In the genomic region with DNA sequence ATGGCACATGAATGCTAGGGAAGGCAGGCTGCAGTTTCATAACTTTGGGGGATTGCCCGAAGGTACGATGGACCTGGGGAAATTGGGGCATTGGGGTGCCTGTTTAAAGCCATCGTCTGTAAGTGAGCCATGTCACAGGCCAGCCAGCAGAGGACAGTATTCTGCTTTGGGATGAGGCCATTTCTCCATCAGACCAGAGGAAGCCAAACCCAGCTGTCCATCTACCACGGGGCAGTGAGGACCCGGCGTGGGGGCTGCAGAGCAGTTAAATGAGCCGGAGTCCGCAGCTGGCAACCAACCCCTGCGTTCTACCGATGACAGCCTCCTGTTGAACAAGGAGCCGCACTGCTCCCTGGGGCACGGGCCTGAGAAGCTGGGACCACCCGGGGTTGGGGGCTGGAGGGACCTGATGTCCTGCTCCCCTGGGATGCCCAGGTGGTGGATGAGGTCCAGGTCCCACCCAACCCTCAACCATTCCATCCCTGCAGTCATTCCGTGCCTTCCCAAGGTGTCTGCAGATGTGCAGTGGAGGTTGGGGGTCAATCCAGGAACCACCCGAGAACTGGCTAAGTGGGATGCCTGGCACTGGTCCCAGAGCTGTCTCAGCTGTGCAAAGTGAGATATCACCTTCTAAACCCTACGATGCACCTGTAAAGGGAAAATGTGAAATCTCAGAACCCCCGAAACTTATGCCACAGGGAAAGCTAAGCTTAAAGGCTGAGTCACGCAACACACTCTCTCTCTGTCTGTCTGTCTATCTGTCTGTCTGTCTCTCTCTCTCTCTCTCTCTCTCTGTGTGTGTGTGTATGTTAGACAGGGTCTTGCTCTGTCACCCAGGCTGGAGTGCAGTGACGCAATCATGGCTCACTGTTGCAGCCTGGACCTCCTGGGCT, we compare ENCODE assay signal across 1 cellular context.
A peak's percentile ranks its signal among the peaks of the same experiment; 100 is the strongest.
TF ChIP-seq lines count a peak whose summit lies in the region.

No MANE protein-coding gene starts in this region.

TF ChIP-seq in HepG2, 621 proteins besides CTCF, POLR2A, EP300 and RAD21 (continued from another document and continues in another):
- TF ChIP-seq HNRNPLL (IDR thresholded peaks at IDR 0.05; ENCODE audit: low read depth, low read length, poor library complexity, severe bottlenecking) (no peak), ZNF746 (CRISPR knock-in tag; IDR thresholded peaks at IDR 0.05) (no peak), CBX5 (CRISPR knock-in tag; IDR thresholded peaks at IDR 0.05; ENCODE audit: borderline replicate concordance) (peak; percentile 80; the same call in 1 of the 2 replicates), ZNF747 (CRISPR knock-in tag; IDR thresholded peaks at IDR 0.05; ENCODE audit: borderline replicate concordance) (no peak), ZNF629 (CRISPR knock-in tag; conservative IDR thresholded peaks at IDR 0.05) (no peak), TBX2 (CRISPR knock-in tag; IDR thresholded peaks at IDR 0.05; ENCODE audit: borderline replicate concordance) (peak; percentile 21; the same call in 1 of the 2 replicates), GLI4 (CRISPR knock-in tag; IDR thresholded peaks at IDR 0.05; ENCODE audit: borderline replicate concordance) (no peak), CHCHD3 (CRISPR knock-in tag; IDR thresholded peaks at IDR 0.05) (no peak), WIZ (CRISPR knock-in tag; IDR thresholded peaks at IDR 0.05) (no peak), ZNF619 (CRISPR knock-in tag; IDR thresholded peaks at IDR 0.05) (no peak), NONO (IDR thresholded peaks at IDR 0.05) (no peak), NONO (CRISPR knock-in tag; conservative IDR thresholded peaks at IDR 0.05) (peak; percentile 28; the same call in 1 of the 2 replicates), ZZZ3 (CRISPR knock-in tag; IDR thresholded peaks at IDR 0.05; ENCODE audit: borderline replicate concordance) (no peak), ZNF891 (CRISPR knock-in tag; IDR thresholded peaks at IDR 0.05) (0 out of 2 replicates have a peak, but pooled peaks have one; percentile 39), RBFOX2 (IDR thresholded peaks at IDR 0.05; ENCODE audit: low read depth, low read length) (no peak), ARHGAP35 (CRISPR knock-in tag; IDR thresholded peaks at IDR 0.05; ENCODE audit: borderline replicate concordance) (no peak), SOX6 (IDR thresholded peaks at IDR 0.05) (no peak), SOX6 (CRISPR knock-in tag; IDR thresholded peaks at IDR 0.05) (peak; percentile 47; the same call in 1 of the 2 replicates), ZMAT3 (CRISPR knock-in tag; conservative IDR thresholded peaks at IDR 0.05) (no peak), ZNF33B (CRISPR knock-in tag; IDR thresholded peaks at IDR 0.05) (0 out of 2 replicates have a peak, but pooled peaks have one; percentile 18), CEBPB (IDR thresholded peaks at IDR 0.05; ENCODE audit: borderline replicate concordance, low read depth, low read length) (peak; percentile 93), MTA3 (CRISPR knock-in tag; IDR thresholded peaks at IDR 0.05) (no peak), ATF7 (IDR thresholded peaks at IDR 0.05) (peak; percentile 84), ATF7 (CRISPR knock-in tag; IDR thresholded peaks at IDR 0.05) (peak; percentile 55; the same call in 1 of the 2 replicates), MTA1 (CRISPR knock-in tag; IDR thresholded peaks at IDR 0.05; ENCODE audit: borderline replicate concordance) (no peak; the same call in 1 of the 2 replicates), NR2C2 (CRISPR knock-in tag; IDR thresholded peaks at IDR 0.05; ENCODE audit: borderline replicate concordance) (peak; percentile 66; the same call in 1 of the 2 replicates), SIX4 (CRISPR knock-in tag; IDR thresholded peaks at IDR 0.05) (0 out of 2 replicates have a peak, but pooled peaks have one; percentile 18), ZNF776 (CRISPR knock-in tag; IDR thresholded peaks at IDR 0.05) (0 out of 2 replicates have a peak, but pooled peaks have one; percentile 62)
- TF ChIP-seq, protein P1, sequence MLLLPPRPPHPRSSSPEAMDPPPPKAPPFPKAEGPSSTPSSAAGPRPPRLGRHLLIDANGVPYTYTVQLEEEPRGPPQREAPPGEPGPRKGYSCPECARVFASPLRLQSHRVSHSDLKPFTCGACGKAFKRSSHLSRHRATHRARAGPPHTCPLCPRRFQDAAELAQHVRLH (CRISPR knock-in tag; IDR thresholded peaks at IDR 0.05; ENCODE audit: borderline replicate concordance, low read depth), result peak; percentile 64; the same call in 1 of the 2 replicates
- TF ChIP-seq, protein P2, sequence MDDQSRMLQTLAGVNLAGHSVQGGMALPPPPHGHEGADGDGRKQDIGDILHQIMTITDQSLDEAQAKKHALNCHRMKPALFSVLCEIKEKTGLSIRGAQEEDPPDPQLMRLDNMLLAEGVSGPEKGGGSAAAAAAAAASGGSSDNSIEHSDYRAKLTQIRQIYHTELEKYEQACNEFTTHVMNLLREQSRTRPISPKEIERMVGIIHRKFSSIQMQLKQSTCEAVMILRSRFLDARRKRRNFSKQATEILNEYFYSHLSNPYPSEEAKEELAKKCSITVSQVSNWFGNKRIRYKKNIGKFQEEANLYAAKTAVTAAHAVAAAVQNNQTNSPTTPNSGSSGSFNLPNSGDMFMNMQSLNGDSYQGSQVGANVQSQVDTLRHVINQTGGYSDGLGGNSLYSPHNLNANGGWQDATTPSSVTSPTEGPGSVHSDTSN (CRISPR knock-in tag; IDR thresholded peaks at IDR 0.05; ENCODE audit: borderline replicate concordance), result no peak
- TF ChIP-seq, protein P3, sequence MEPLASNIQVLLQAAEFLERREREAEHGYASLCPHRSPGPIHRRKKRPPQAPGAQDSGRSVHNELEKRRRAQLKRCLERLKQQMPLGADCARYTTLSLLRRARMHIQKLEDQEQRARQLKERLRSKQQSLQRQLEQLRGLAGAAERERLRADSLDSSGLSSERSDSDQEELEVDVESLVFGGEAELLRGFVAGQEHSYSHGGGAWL (CRISPR knock-in tag; IDR thresholded peaks at IDR 0.05), result 0 out of 2 replicates have a peak, but pooled peaks have one; percentile 29
- TF ChIP-seq, protein P4, sequence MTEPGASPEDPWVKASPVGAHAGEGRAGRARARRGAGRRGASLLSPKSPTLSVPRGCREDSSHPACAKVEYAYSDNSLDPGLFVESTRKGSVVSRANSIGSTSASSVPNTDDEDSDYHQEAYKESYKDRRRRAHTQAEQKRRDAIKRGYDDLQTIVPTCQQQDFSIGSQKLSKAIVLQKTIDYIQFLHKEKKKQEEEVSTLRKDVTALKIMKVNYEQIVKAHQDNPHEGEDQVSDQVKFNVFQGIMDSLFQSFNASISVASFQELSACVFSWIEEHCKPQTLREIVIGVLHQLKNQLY (CRISPR knock-in tag; IDR thresholded peaks at IDR 0.05), result no peak
- TF ChIP-seq, protein P5, sequence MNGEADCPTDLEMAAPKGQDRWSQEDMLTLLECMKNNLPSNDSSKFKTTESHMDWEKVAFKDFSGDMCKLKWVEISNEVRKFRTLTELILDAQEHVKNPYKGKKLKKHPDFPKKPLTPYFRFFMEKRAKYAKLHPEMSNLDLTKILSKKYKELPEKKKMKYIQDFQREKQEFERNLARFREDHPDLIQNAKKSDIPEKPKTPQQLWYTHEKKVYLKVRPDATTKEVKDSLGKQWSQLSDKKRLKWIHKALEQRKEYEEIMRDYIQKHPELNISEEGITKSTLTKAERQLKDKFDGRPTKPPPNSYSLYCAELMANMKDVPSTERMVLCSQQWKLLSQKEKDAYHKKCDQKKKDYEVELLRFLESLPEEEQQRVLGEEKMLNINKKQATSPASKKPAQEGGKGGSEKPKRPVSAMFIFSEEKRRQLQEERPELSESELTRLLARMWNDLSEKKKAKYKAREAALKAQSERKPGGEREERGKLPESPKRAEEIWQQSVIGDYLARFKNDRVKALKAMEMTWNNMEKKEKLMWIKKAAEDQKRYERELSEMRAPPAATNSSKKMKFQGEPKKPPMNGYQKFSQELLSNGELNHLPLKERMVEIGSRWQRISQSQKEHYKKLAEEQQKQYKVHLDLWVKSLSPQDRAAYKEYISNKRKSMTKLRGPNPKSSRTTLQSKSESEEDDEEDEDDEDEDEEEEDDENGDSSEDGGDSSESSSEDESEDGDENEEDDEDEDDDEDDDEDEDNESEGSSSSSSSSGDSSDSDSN (CRISPR knock-in tag; IDR thresholded peaks at IDR 0.05), result peak; percentile 28; the same call in 1 of the 2 replicates
- TF ChIP-seq, protein P6, sequence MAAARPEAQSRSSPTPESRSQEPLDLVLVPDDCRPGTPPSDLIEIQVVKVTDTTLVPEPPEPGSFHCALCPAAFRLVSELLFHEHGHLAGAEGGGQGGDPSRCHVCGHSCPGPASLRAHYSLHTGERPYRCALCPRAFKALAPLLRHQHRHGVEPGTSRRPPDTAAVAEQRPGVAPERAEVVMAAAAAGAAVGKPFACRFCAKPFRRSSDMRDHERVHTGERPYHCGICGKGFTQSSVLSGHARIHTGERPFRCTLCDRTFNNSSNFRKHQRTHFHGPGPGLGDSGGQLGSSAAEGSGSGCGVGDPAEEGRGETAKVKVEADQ (CRISPR knock-in tag; IDR thresholded peaks at IDR 0.05; ENCODE audit: borderline replicate concordance), result no peak
- TF ChIP-seq, protein P7, sequence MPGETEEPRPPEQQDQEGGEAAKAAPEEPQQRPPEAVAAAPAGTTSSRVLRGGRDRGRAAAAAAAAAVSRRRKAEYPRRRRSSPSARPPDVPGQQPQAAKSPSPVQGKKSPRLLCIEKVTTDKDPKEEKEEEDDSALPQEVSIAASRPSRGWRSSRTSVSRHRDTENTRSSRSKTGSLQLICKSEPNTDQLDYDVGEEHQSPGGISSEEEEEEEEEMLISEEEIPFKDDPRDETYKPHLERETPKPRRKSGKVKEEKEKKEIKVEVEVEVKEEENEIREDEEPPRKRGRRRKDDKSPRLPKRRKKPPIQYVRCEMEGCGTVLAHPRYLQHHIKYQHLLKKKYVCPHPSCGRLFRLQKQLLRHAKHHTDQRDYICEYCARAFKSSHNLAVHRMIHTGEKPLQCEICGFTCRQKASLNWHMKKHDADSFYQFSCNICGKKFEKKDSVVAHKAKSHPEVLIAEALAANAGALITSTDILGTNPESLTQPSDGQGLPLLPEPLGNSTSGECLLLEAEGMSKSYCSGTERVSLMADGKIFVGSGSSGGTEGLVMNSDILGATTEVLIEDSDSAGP (CRISPR knock-in tag; IDR thresholded peaks at IDR 0.05; ENCODE audit: borderline replicate concordance), result peak; percentile 67; the same call in 1 of the 2 replicates
- TF ChIP-seq, protein P8, sequence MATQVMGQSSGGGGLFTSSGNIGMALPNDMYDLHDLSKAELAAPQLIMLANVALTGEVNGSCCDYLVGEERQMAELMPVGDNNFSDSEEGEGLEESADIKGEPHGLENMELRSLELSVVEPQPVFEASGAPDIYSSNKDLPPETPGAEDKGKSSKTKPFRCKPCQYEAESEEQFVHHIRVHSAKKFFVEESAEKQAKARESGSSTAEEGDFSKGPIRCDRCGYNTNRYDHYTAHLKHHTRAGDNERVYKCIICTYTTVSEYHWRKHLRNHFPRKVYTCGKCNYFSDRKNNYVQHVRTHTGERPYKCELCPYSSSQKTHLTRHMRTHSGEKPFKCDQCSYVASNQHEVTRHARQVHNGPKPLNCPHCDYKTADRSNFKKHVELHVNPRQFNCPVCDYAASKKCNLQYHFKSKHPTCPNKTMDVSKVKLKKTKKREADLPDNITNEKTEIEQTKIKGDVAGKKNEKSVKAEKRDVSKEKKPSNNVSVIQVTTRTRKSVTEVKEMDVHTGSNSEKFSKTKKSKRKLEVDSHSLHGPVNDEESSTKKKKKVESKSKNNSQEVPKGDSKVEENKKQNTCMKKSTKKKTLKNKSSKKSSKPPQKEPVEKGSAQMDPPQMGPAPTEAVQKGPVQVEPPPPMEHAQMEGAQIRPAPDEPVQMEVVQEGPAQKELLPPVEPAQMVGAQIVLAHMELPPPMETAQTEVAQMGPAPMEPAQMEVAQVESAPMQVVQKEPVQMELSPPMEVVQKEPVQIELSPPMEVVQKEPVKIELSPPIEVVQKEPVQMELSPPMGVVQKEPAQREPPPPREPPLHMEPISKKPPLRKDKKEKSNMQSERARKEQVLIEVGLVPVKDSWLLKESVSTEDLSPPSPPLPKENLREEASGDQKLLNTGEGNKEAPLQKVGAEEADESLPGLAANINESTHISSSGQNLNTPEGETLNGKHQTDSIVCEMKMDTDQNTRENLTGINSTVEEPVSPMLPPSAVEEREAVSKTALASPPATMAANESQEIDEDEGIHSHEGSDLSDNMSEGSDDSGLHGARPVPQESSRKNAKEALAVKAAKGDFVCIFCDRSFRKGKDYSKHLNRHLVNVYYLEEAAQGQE (IDR thresholded peaks at IDR 0.05; ENCODE audit: borderline replicate concordance in 1 of 2, low read depth in 1 of 2, low read length in 2 of 2), result no peak
- TF ChIP-seq, protein P9, sequence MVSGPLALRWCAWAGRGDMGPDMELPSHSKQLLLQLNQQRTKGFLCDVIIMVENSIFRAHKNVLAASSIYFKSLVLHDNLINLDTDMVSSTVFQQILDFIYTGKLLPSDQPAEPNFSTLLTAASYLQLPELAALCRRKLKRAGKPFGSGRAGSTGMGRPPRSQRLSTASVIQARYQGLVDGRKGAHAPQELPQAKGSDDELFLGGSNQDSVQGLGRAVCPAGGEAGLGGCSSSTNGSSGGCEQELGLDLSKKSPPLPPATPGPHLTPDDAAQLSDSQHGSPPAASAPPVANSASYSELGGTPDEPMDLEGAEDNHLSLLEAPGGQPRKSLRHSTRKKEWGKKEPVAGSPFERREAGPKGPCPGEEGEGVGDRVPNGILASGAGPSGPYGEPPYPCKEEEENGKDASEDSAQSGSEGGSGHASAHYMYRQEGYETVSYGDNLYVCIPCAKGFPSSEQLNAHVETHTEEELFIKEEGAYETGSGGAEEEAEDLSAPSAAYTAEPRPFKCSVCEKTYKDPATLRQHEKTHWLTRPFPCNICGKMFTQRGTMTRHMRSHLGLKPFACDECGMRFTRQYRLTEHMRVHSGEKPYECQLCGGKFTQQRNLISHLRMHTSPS (CRISPR knock-in tag; IDR thresholded peaks at IDR 0.05; ENCODE audit: low read depth), result no peak
- TF ChIP-seq, protein P10, sequence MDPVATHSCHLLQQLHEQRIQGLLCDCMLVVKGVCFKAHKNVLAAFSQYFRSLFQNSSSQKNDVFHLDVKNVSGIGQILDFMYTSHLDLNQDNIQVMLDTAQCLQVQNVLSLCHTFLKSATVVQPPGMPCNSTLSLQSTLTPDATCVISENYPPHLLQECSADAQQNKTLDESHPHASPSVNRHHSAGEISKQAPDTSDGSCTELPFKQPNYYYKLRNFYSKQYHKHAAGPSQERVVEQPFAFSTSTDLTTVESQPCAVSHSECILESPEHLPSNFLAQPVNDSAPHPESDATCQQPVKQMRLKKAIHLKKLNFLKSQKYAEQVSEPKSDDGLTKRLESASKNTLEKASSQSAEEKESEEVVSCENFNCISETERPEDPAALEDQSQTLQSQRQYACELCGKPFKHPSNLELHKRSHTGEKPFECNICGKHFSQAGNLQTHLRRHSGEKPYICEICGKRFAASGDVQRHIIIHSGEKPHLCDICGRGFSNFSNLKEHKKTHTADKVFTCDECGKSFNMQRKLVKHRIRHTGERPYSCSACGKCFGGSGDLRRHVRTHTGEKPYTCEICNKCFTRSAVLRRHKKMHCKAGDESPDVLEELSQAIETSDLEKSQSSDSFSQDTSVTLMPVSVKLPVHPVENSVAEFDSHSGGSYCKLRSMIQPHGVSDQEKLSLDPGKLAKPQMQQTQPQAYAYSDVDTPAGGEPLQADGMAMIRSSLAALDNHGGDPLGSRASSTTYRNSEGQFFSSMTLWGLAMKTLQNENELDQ (CRISPR knock-in tag; IDR thresholded peaks at IDR 0.05; ENCODE audit: borderline replicate concordance), result no peak
- TF ChIP-seq, protein P11, sequence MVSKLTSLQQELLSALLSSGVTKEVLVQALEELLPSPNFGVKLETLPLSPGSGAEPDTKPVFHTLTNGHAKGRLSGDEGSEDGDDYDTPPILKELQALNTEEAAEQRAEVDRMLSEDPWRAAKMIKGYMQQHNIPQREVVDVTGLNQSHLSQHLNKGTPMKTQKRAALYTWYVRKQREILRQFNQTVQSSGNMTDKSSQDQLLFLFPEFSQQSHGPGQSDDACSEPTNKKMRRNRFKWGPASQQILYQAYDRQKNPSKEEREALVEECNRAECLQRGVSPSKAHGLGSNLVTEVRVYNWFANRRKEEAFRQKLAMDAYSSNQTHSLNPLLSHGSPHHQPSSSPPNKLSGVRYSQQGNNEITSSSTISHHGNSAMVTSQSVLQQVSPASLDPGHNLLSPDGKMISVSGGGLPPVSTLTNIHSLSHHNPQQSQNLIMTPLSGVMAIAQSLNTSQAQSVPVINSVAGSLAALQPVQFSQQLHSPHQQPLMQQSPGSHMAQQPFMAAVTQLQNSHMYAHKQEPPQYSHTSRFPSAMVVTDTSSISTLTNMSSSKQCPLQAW (CRISPR knock-in tag; IDR thresholded peaks at IDR 0.05), result peak; percentile 55; the same call in 1 of the 2 replicates
